In genomic region chr16:57303910-57304168, GRCh38 we compare ENCODE assay signal across 1 cellular context.
TF ChIP-seq lines count a peak whose summit lies in the region.

No MANE protein-coding gene starts in this region.

TF ChIP-seq in SK-N-SH treated with all-trans-retinoic acid at 6 μM for 48 hours, 23 proteins besides CTCF, POLR2A, EP300 and RAD21 (continued from another document):
- TF ChIP-seq ZFP30 (CRISPR knock-in tag; IDR thresholded peaks at IDR 0.05), result no peak
